15 cellular contexts compared by ENCODE assay signal in the genomic region with DNA sequence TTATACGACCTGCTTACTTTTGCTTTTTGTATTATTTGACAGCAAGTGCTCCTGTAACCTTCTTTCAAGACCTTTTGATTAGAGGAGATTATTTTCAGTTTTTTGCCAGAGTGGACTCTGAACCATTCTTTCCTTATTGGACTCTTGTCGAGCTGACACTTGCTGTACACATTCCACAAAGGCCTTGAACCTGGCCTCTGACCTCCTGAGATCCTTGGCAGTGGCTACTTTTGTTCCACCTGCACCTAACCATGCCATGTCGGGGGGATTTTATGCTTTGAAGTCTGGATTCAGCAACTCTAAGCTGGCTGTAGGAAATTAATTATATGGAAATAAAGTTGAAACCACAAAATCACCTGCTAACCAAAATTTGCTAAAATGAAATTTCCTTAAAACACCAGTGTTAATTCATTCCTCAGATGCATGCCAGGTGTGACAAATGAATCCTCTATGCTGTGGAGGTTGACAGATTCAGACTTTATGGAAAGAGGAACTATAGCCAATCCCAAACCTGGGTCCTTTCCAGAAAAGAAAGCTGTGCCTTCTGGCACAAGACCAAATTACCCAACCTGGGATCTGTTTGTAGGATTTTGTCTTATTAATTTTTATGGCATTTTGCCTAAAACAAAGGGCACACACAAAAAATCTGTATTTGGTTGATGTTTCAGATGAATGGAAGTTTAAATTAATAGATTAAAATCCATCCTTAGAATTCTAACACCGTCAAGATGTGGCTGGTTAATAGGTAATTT.
DNase-seq lines count a peak whose midpoint lies in the region; ATAC-seq and TF ChIP-seq lines count a peak whose summit lies in the region.
"Had no signal": no experiment of that assay in that cellular context is flagged by ENCODE, and none has a peak within 500 bp of the region (broad histone marks: within the 10 kb centered on the region; RNA-seq: fewer than 3 reads in every experiment).

No MANE protein-coding gene starts in this region.

- H4K20me1 ChIP-seq in OCI-LY3 (ENCODE audit: insufficient read depth, low read length) = no peaks in the 10 kb centered on the region

- no peak for TF ChIP-seq CTCF in MCF 10A (IDR thresholded peaks at IDR 0.05; ENCODE audit: unreplicated experiment)
- no peak for TF ChIP-seq CTCF in breast epithelium (IDR thresholded peaks at IDR 0.05)
- TF ChIP-seq CTCF in OCI-LY3 (IDR thresholded peaks at IDR 0.05; ENCODE audit: low read depth, low read length) = no peak
- TF ChIP-seq CTCF in lower lobe of right lung (IDR thresholded peaks at IDR 0.05) = no peak

- POLR2A ChIA-PET in MCF 10A (lab: Yijun Ruan, JAX) = interaction anchor here (0.6 to 2.1 kb wide), 13 partner anchors 9 to 917 kb away, joined by 3 to 12 read pairs (median 4); no protein-coding TSS in a partner anchor

- DNase-seq in MCF 10A (ENCODE audit: unreplicated experiment) (peak; percentile 68), breast epithelium (ENCODE audit: low spot score in 2 of 2) (no peak), lower lobe of right lung (no peak), RKO (ENCODE audit: low spot score) (no peak), GOT3 (lab: John Stamatoyannopoulos, UW) (no peak)
- no peak for DNase-seq in activated naive CD4-positive, alpha-beta T cell treated with anti-CD3 and anti-CD28 coated beads for 36 hours
- DNase-seq: anterior cingulate cortex; DND-41; effector CD8-positive, alpha-beta T cell; NCI-H524; retina had no signal

- intact Hi-C loops in MCF 10A (cut with micrococcal nuclease) = loop anchor here (1.0 to 2.0 kb wide), 2 partner anchors 74 to 110 kb away; partner anchors contain the start of gene CDC42EP3
- intact Hi-C loops in breast epithelium (cut with DNase I; ENCODE audit: low total_unique reads) = loop anchor here (1.0 kb wide), 1 partner anchor 11 kb away; no protein-coding TSS in a partner anchor
- intact Hi-C loops in dendritic cell treated with granulocyte-macrophage colony-stimulating factor and Interleukin-4, amounts not matched to agents 40 ng/mL and 50 ng/mL, for 4 days (cut with micrococcal nuclease) = no loop called here
- intact Hi-C loops in lower lobe of right lung (cut with DNase I) = no loop called here
- intact Hi-C loops in activated naive CD4-positive, alpha-beta T cell treated with anti-CD3 and anti-CD28 coated beads for 36 hours (cut with micrococcal nuclease) = loop anchor here (1.0 kb wide), 1 partner anchor 8 kb away; no protein-coding TSS in a partner anchor

- no peaks in the 10 kb centered on the region for H3K36me3 Mint-ChIP-seq in MCF 10A (ENCODE audit: insufficient read depth, unreplicated experiment)
- H3K36me3 Mint-ChIP-seq in dendritic cell treated with granulocyte-macrophage colony-stimulating factor and Interleukin-4, amounts not matched to agents 40 ng/mL and 50 ng/mL, for 4 days (ENCODE audit: low read depth) = no peaks in the 10 kb centered on the region
- H3K36me3 Mint-ChIP-seq in activated naive CD4-positive, alpha-beta T cell treated with anti-CD3 and anti-CD28 coated beads for 36 hours (ENCODE audit: low read depth) = no peaks in the 10 kb centered on the region
- H3K36me3 Mint-ChIP-seq: stimulated activated effector memory CD8-positive, alpha-beta T cell treated with anti-CD3 and anti-CD28 coated beads, Interleukin-12 subunit alpha, Interleukin-12 subunit beta, amount 100 ng/mL, for 72 hours had no signal

- H3K9me3 ChIP-seq in breast epithelium (no peaks in the 10 kb centered on the region), OCI-LY3 (ENCODE audit: insufficient read depth, low read length) (no peaks in the 10 kb centered on the region), lower lobe of right lung (no peaks in the 10 kb centered on the region)

- no peaks in the 10 kb centered on the region for H3K79me2 ChIP-seq in OCI-LY3 (ENCODE audit: low read length)

- TSS peak; percentile 92 for BruUV-seq in MCF 10A (replicated peaks; lab: Mats Ljungman, UMichigan)

- H3K27ac ChIP-seq in breast epithelium (no peak overlapping the region), OCI-LY3 (ENCODE audit: low read length) (peak overlapping the region; percentile 49), lower lobe of right lung (no peak overlapping the region)
- H3K27ac ChIP-seq: HL-60 had no signal

- H3K4me3 Mint-ChIP-seq in MCF 10A (ENCODE audit: unreplicated experiment) = no peak overlapping the region
- H3K4me3 Mint-ChIP-seq in dendritic cell treated with granulocyte-macrophage colony-stimulating factor and Interleukin-4, amounts not matched to agents 40 ng/mL and 50 ng/mL, for 4 days = no peak overlapping the region
- H3K4me3 Mint-ChIP-seq in activated naive CD4-positive, alpha-beta T cell treated with anti-CD3 and anti-CD28 coated beads for 36 hours = no peak overlapping the region
- H3K4me3 Mint-ChIP-seq: stimulated activated effector memory CD8-positive, alpha-beta T cell treated with anti-CD3 and anti-CD28 coated beads, Interleukin-12 subunit alpha, Interleukin-12 subunit beta, amount 100 ng/mL, for 72 hours had no signal

- no peaks in the 10 kb centered on the region for H3K27me3 Mint-ChIP-seq in MCF 10A (ENCODE audit: insufficient read depth, unreplicated experiment)
- H3K27me3 Mint-ChIP-seq in dendritic cell treated with granulocyte-macrophage colony-stimulating factor and Interleukin-4, amounts not matched to agents 40 ng/mL and 50 ng/mL, for 4 days = no peaks in the 10 kb centered on the region
- H3K27me3 Mint-ChIP-seq in activated naive CD4-positive, alpha-beta T cell treated with anti-CD3 and anti-CD28 coated beads for 36 hours (ENCODE audit: low read depth) = no peaks in the 10 kb centered on the region

- CTCF ChIA-PET in MCF 10A (lab: Yijun Ruan, JAX) = interaction anchor here (0.7 to 1.6 kb wide), 2 partner anchors 317 to 516 kb away, joined by 3 to 5 read pairs; no protein-coding TSS in a partner anchor
- CTCF ChIA-PET in activated naive CD4-positive, alpha-beta T cell treated with anti-CD3 and anti-CD28 coated beads for 36 hours (lab: Charles Lee) = no interaction called here

- H3K9me3 Mint-ChIP-seq in MCF 10A (ENCODE audit: unreplicated experiment) = no peaks in the 10 kb centered on the region
- H3K9me3 Mint-ChIP-seq in dendritic cell treated with granulocyte-macrophage colony-stimulating factor and Interleukin-4, amounts not matched to agents 40 ng/mL and 50 ng/mL, for 4 days = no peaks in the 10 kb centered on the region
- H3K9me3 Mint-ChIP-seq in activated naive CD4-positive, alpha-beta T cell treated with anti-CD3 and anti-CD28 coated beads for 36 hours = no peaks in the 10 kb centered on the region
- H3K9me3 Mint-ChIP-seq: stimulated activated effector memory CD8-positive, alpha-beta T cell treated with anti-CD3 and anti-CD28 coated beads, Interleukin-12 subunit alpha, Interleukin-12 subunit beta, amount 100 ng/mL, for 72 hours had no signal

- H3K4me1 Mint-ChIP-seq in MCF 10A (ENCODE audit: insufficient read depth, unreplicated experiment) = peaks cover 17% of the 10 kb centered on the region
- H3K4me1 Mint-ChIP-seq in dendritic cell treated with granulocyte-macrophage colony-stimulating factor and Interleukin-4, amounts not matched to agents 40 ng/mL and 50 ng/mL, for 4 days (ENCODE audit: low read depth) = peaks cover 50% of the 10 kb centered on the region
- peaks cover 16% of the 10 kb centered on the region for H3K4me1 Mint-ChIP-seq in activated naive CD4-positive, alpha-beta T cell treated with anti-CD3 and anti-CD28 coated beads for 36 hours (ENCODE audit: low read depth)

- TF ChIP-seq POLR2A in breast epithelium (IDR thresholded peaks at IDR 0.05) = no peak

- ATAC-seq in lower lobe of right lung = no peak

- H3K4me3 ChIP-seq in breast epithelium (no peak overlapping the region), OCI-LY3 (ENCODE audit: low read length) (peak overlapping the region; percentile 22), lower lobe of right lung (no peak overlapping the region)

- peak overlapping the region; percentile 20; the same call in 1 of the 2 replicates for H3K9ac ChIP-seq in OCI-LY3 (ENCODE audit: low read length)

- H3K27me3 ChIP-seq in breast epithelium (no peaks in the 10 kb centered on the region), OCI-LY3 (ENCODE audit: low read depth, low read length) (no peaks in the 10 kb centered on the region), lower lobe of right lung (ENCODE audit: low read depth) (no peaks in the 10 kb centered on the region)

- H3K4me1 ChIP-seq in breast epithelium = no peaks in the 10 kb centered on the region
- peaks cover 53% of the 10 kb centered on the region for H3K4me1 ChIP-seq in OCI-LY3 (ENCODE audit: low read length)
- H3K4me1 ChIP-seq in lower lobe of right lung = peaks cover 8% of the 10 kb centered on the region

- H3K36me3 ChIP-seq in breast epithelium (no peaks in the 10 kb centered on the region), OCI-LY3 (replicated peaks; ENCODE audit: low read depth, low read length) (no peaks in the 10 kb centered on the region), lower lobe of right lung (no peaks in the 10 kb centered on the region)

- peak overlapping the region; percentile 57 for H3K4me2 ChIP-seq in OCI-LY3 (ENCODE audit: low read length)

- H2AFZ ChIP-seq in OCI-LY3 (ENCODE audit: low read depth, low read length) = peak overlapping the region; percentile 61; the same call in 1 of the 2 replicates

- H3K27ac Mint-ChIP-seq in MCF 10A (ENCODE audit: low read depth, unreplicated experiment) = peak overlapping the region; percentile 87
- H3K27ac Mint-ChIP-seq in dendritic cell treated with granulocyte-macrophage colony-stimulating factor and Interleukin-4, amounts not matched to agents 40 ng/mL and 50 ng/mL, for 4 days = peak overlapping the region; percentile 90
- H3K27ac Mint-ChIP-seq in activated naive CD4-positive, alpha-beta T cell treated with anti-CD3 and anti-CD28 coated beads for 36 hours = no peak overlapping the region
- H3K27ac Mint-ChIP-seq: stimulated activated effector memory CD8-positive, alpha-beta T cell treated with anti-CD3 and anti-CD28 coated beads, Interleukin-12 subunit alpha, Interleukin-12 subunit beta, amount 100 ng/mL, for 72 hours had no signal

Comparison
In these comparisons a context has a peak if more than half of its experiments do, and no peak if none do; other contexts are left out.
1. intact Hi-C loops: an anchor here in MCF 10A (1.0 to 2.0 kb wide), breast epithelium (1.0 kb wide) and activated naive CD4-positive, alpha-beta T cell treated with anti-CD3 and anti-CD28 coated beads for 36 hours (1.0 kb wide); none called in dendritic cell treated with granulocyte-macrophage colony-stimulating factor and Interleukin-4, amounts not matched to agents 40 ng/mL and 50 ng/mL, for 4 days and lower lobe of right lung.